Comparison of ENCODE assay signal across 21 cellular contexts in the genomic region with DNA sequence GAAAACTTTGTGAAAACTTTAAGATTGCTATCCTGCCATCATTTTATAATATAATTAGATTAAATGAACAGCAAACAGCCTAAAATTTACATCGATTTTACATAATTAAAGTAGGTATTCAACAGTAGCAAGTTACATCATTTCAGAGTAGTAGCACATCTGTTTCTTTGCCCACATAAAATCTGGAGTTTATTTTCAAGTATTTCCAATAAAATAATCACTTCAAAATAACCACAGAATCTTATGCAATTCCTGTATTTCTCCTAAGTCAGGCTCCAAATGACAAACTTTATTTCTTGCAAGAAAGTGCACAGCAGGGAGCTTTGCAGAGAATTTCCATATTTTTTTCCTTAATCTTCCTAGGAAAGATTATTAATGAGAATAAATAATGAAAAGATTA.
"Had no signal": no experiment of that assay in that cellular context is flagged by ENCODE, and none has a peak within 500 bp of the region (broad histone marks: within the 10 kb centered on the region; RNA-seq: fewer than 3 reads in every experiment).

No MANE protein-coding gene starts in this region.

- ATAC-seq: activated naive CD4-positive, alpha-beta T cell treated with anti-CD3 and anti-CD28 coated beads, Interleukin-2, amount 50 U/mL, for 72 hours; activated naive CD8-positive, alpha-beta T cell treated with anti-CD3 and anti-CD28 coated beads, Interleukin-2, amount 50 U/mL, for 24 hours; activated T-cell treated with anti-CD3 and anti-CD28 coated beads, Interleukin-2, amount 50 U/mL, for 4 hours; T-helper 17 cell; WTC11 had no signal

- DNase-seq: activated CD4-positive, alpha-beta memory T cell treated with anti-CD3 and anti-CD28 coated beads for 36 hours; activated CD4-positive, alpha-beta T cell treated with anti-CD3 and anti-CD28 coated beads for 48 hours; activated CD4-positive, CD25-positive, alpha-beta regulatory T cell treated with anti-CD3 and anti-CD28 coated beads, Interleukin-2, amount 50 U/mL, for 72 hours; activated CD8-positive, alpha-beta memory T cell treated with anti-CD3 and anti-CD28 coated beads for 24 hours; activated effector memory CD4-positive, alpha-beta T cell treated with anti-CD3 and anti-CD28 coated beads, Interleukin-2, amount 50 U/mL, for 16 hours; activated naive CD4-positive, alpha-beta T cell treated with Interleukin-2 at 50 U/mL for 16 hours; activated naive CD8-positive, alpha-beta T cell treated with anti-CD3 and anti-CD28 coated beads, Interleukin-2, amount 50 U/mL, for 24 hours; activated T-cell treated with anti-CD3 and anti-CD28 coated beads, Interleukin-2, amount 50 U/mL, for 4 hours; amygdala; Karpas-422; MM.1S; NCI-H146; NCI-H187 treated with DMSO at 0.1 percent for 48 hours; NCI-H2081 treated with DMSO at 0.1 percent for 48 hours; NCI-H446; NCI-H524; SHP77 treated with DMSO at 0.1 percent for 48 hours; T-helper 17 cell; T-helper 9 cell had no signal
